In genomic region chr20:404088-404487, GRCh38 we compare ENCODE assay signal across 21 cellular contexts.
"Had no signal": no experiment of that assay in that cellular context is flagged by ENCODE, and none has a peak within 500 bp of the region (broad histone marks: within the 10 kb centered on the region; RNA-seq: fewer than 3 reads in every experiment).

No MANE protein-coding gene starts in this region.

- H3K4me3 Mint-ChIP-seq: activated B cell treated with CpG ODN at 0.5 μM for 24 hours; activated CD4-positive, alpha-beta memory T cell treated with anti-CD3 and anti-CD28 coated beads for 36 hours; activated CD4-positive, alpha-beta T cell treated with anti-CD3 and anti-CD28 coated beads, Interleukin-2, amount 10 ng/mL, durations not matched to agents 7 days and 5 days; activated naive CD8-positive, alpha-beta T cell; T-helper 1 cell treated with Interleukin-12 subunit alpha and Interleukin-12 subunit beta and Interleukin-4 antibody, amounts not matched to agents 30 μg/mL and 1 μg/mL, for 36 hours had no signal

- H3K9me3 Mint-ChIP-seq: activated CD4-positive, alpha-beta memory T cell treated with anti-CD3 and anti-CD28 coated beads for 36 hours had no signal

- H3K36me3 Mint-ChIP-seq: activated naive CD8-positive, alpha-beta T cell had no signal

- H3K36me3 ChIP-seq: brain microvascular endothelial cell, cardiac muscle cell had no signal

- H3K4me3 ChIP-seq: cardiac muscle cell had no signal

- H3K27ac ChIP-seq: brain microvascular endothelial cell, cardiac muscle cell had no signal

- H3K27ac Mint-ChIP-seq: activated B cell treated with CpG ODN at 0.5 μM for 24 hours; activated CD4-positive, alpha-beta memory T cell treated with anti-CD3 and anti-CD28 coated beads for 36 hours; activated CD4-positive, alpha-beta T cell treated with anti-CD3 and anti-CD28 coated beads, Interleukin-2, amount 10 ng/mL, durations not matched to agents 7 days and 5 days; activated naive CD8-positive, alpha-beta T cell; T-helper 1 cell treated with Interleukin-12 subunit alpha and Interleukin-12 subunit beta and Interleukin-4 antibody, amounts not matched to agents 30 μg/mL and 1 μg/mL, for 36 hours had no signal

- H3K27me3 Mint-ChIP-seq: activated B cell treated with CpG ODN at 0.5 μM for 24 hours; activated CD4-positive, alpha-beta memory T cell treated with anti-CD3 and anti-CD28 coated beads for 36 hours; activated CD4-positive, alpha-beta T cell treated with anti-CD3 and anti-CD28 coated beads, Interleukin-2, amount 10 ng/mL, durations not matched to agents 7 days and 5 days; activated naive CD8-positive, alpha-beta T cell had no signal

- H3K27me3 ChIP-seq: brain microvascular endothelial cell, cardiac muscle cell had no signal

- DNase-seq: activated B cell treated with CpG ODN at 0.5 μM for 24 hours; activated CD4-positive, alpha-beta memory T cell treated with anti-CD3 and anti-CD28 coated beads for 36 hours; activated CD4-positive, alpha-beta T cell treated with anti-CD3 and anti-CD28 coated beads, Interleukin-2, amount 10 ng/mL, durations not matched to agents 7 days and 5 days; activated naive CD4-positive, alpha-beta T cell; activated T-cell treated with anti-CD3 and anti-CD28 coated beads for 4 hours; amygdala; brain microvascular endothelial cell; KBM-7; NCI-H1092; NCI-H1417; NCI-H2029; NCI-H2107; NCI-H2171 treated with DMSO at 0.1 percent for 48 hours; NCI-H226; NCI-H510A; NCI-H526 treated with DMSO at 0.1 percent for 48 hours; NK-92 treated with Interleukin-12 subunit alpha and Interleukin-12 subunit beta, amount 100 ng/mL, for 24 hours; SHP77 treated with DMSO at 0.1 percent for 48 hours had no signal
